ENCODE assay signal across 32 cellular contexts in genomic region chr11:86274999-86275398, GRCh38. TPM values are rescaled to one million over a fixed set of nuclear protein-coding genes. Genes with fewer than 3 reads are reported as not detected.
A peak's percentile ranks its signal among the peaks of the same experiment; 100 is the strongest.
DNase-seq lines count a peak whose midpoint lies in the region; ATAC-seq, FAIRE-seq and TF ChIP-seq lines count a peak whose summit lies in the region.
"Had no signal": no experiment of that assay in that cellular context is flagged by ENCODE, and none has a peak within 500 bp of the region (broad histone marks: within the 10 kb centered on the region; RNA-seq: fewer than 3 reads in every experiment).

No MANE protein-coding gene starts in this region.

- peaks cover 38% of the 10 kb centered on the region for H3K4me1 Mint-ChIP-seq in activated CD4-positive, alpha-beta T cell treated with anti-CD3 and anti-CD28 coated beads, Interleukin-2, amount 10 ng/mL, durations not matched to agents 24 days and 14 days
- H3K4me1 Mint-ChIP-seq in T-helper 17 cell (peaks cover 21% of the 10 kb centered on the region), progenitor cell of endocrine pancreas (ENCODE audit: low read depth) (peaks cover 3% of the 10 kb centered on the region)
- H3K4me1 Mint-ChIP-seq: nephron had no signal

- TF ChIP-seq POLR2A in GM12891 (IDR thresholded peaks at IDR 0.05; ENCODE audit: low read depth, low read length) = no peak

- H3K36me3 Mint-ChIP-seq in activated CD4-positive, alpha-beta T cell treated with anti-CD3 and anti-CD28 coated beads, Interleukin-2, amount 10 ng/mL, durations not matched to agents 24 days and 14 days (ENCODE audit: low read depth) = peaks cover 84% of the 10 kb centered on the region
- H3K36me3 Mint-ChIP-seq in T-helper 17 cell (ENCODE audit: low read depth) = peaks cover 17% of the 10 kb centered on the region
- H3K36me3 Mint-ChIP-seq in progenitor cell of endocrine pancreas (ENCODE audit: insufficient read depth) = peaks cover 38% of the 10 kb centered on the region

- no peaks in the 10 kb centered on the region for H3K27me3 Mint-ChIP-seq in activated CD4-positive, alpha-beta T cell treated with anti-CD3 and anti-CD28 coated beads, Interleukin-2, amount 10 ng/mL, durations not matched to agents 24 days and 14 days
- no peaks in the 10 kb centered on the region for H3K27me3 Mint-ChIP-seq in T-helper 17 cell
- H3K27me3 Mint-ChIP-seq in progenitor cell of endocrine pancreas = no peaks in the 10 kb centered on the region

- no peak overlapping the region for H3K27ac ChIP-seq in ascending aorta
- H3K27ac ChIP-seq: coronary artery, epithelial cell of prostate, RWPE1, SJSA1, upper lobe of right lung had no signal

- no peak for ATAC-seq in T-helper 17 cell

- DNase-seq in activated CD4-positive, alpha-beta T cell treated with anti-CD3 and anti-CD28 coated beads, Interleukin-2, amount 10 ng/mL, durations not matched to agents 24 days and 14 days = no peak
- no peak for DNase-seq in activated CD4-positive, alpha-beta T cell treated with anti-CD3 and anti-CD28 coated beads, Interleukin-2, amount 50 U/mL, for 48 hours
- DNase-seq in DMS53 (lab: John Stamatoyannopoulos, UW) (peak; percentile 71), T-helper 17 cell (no peak), progenitor cell of endocrine pancreas (ENCODE audit: low spot score, unreplicated experiment) (no peak), amniotic stem cell (lab: John Stamatoyannopoulos, UW) (no peak), ascending aorta (ENCODE audit: low spot score in 2 of 2) (no peak), GM12891 (ENCODE audit: insufficient read length, low spot score) (no peak)
- DNase-seq: activated CD4-positive, alpha-beta T cell treated with anti-CD3 and anti-CD28 coated beads, Interleukin-2, amount 50 U/mL, for 1 hour; activated naive CD4-positive, alpha-beta T cell treated with anti-CD3 and anti-CD28 coated beads, Interleukin-2, amount 50 U/mL, for 16 hours; effector CD8-positive, alpha-beta T cell; EL; hypothalamus; MG63; NCI-H1417; NCI-H2107; stimulated activated CD4-positive, alpha-beta T cell treated with anti-CD3 and anti-CD28 coated beads, Interleukin-4, amount 100 ng/mL, for 24 hours; substantia nigra; T1000; upper lobe of right lung had no signal

- no peak for FAIRE-seq in GM12891 (lab: Jason Lieb, UNC)
- FAIRE-seq: A204.1, D721Med, GM12878, HTR-8/SVneo had no signal

- no peaks in the 10 kb centered on the region for H3K4me1 ChIP-seq in ascending aorta

- H3K9me3 ChIP-seq in T-helper 17 cell (ENCODE audit: control insufficient read depth, low read length, poor library complexity, severe bottlenecking) (no peaks in the 10 kb centered on the region), ascending aorta (no peaks in the 10 kb centered on the region)
- H3K9me3 ChIP-seq: MG63, SJSA1, upper lobe of right lung had no signal

- H3K4me3 Mint-ChIP-seq in activated CD4-positive, alpha-beta T cell treated with anti-CD3 and anti-CD28 coated beads, Interleukin-2, amount 10 ng/mL, durations not matched to agents 24 days and 14 days = no peak overlapping the region
- H3K4me3 Mint-ChIP-seq in T-helper 17 cell = no peak overlapping the region
- no peak overlapping the region for H3K4me3 Mint-ChIP-seq in progenitor cell of endocrine pancreas (ENCODE audit: low read depth)
- H3K4me3 Mint-ChIP-seq: nephron had no signal

- TF ChIP-seq CTCF in progenitor cell of endocrine pancreas (IDR thresholded peaks at IDR 0.05; ENCODE audit: unreplicated experiment) = no peak
- no peak for TF ChIP-seq CTCF in ascending aorta (IDR thresholded peaks at IDR 0.05)

- H3K9me3 Mint-ChIP-seq in activated CD4-positive, alpha-beta T cell treated with anti-CD3 and anti-CD28 coated beads, Interleukin-2, amount 10 ng/mL, durations not matched to agents 24 days and 14 days = peaks cover 3% of the 10 kb centered on the region
- peaks cover 2% of the 10 kb centered on the region for H3K9me3 Mint-ChIP-seq in progenitor cell of endocrine pancreas (ENCODE audit: low read depth)
- H3K9me3 Mint-ChIP-seq: activated T-helper 2 cell treated with anti-CD3 and anti-CD28 coated beads, Interferon-gamma antibody, Interleukin-2, Interleukin-4, amounts not matched to agents 10 μg/mL and 5 μg/mL and 100 μg/mL, durations not matched to agents 14 hours and 24 hours and 36 hours; nephron had no signal

- intact Hi-C loops in activated CD4-positive, alpha-beta T cell treated with anti-CD3 and anti-CD28 coated beads, Interleukin-2, amount 10 ng/mL, durations not matched to agents 24 days and 14 days (cut with micrococcal nuclease) = no loop called here
- intact Hi-C loops in ascending aorta (cut with DNase I) = no loop called here

- peak overlapping the region; percentile 62 for H3K27ac Mint-ChIP-seq in activated CD4-positive, alpha-beta T cell treated with anti-CD3 and anti-CD28 coated beads, Interleukin-2, amount 10 ng/mL, durations not matched to agents 24 days and 14 days
- H3K27ac Mint-ChIP-seq in T-helper 17 cell (peak overlapping the region; percentile 51), progenitor cell of endocrine pancreas (peak overlapping the region; percentile 54)
- H3K27ac Mint-ChIP-seq: nephron had no signal

- H3K27me3 ChIP-seq in ascending aorta = no peaks in the 10 kb centered on the region
- H3K27me3 ChIP-seq: MG63, SJSA1, upper lobe of right lung had no signal

- H3K4me3 ChIP-seq in ascending aorta = no peak overlapping the region
- H3K4me3 ChIP-seq: coronary artery, GM12878, K562, lung, MG63, SJSA1, upper lobe of right lung had no signal

- peaks cover 16 to 36% of the 10 kb centered on the region in 2 donors for H3K36me3 ChIP-seq in ascending aorta

TF ChIP-seq in GM12891, 5 proteins besides CTCF, POLR2A, EP300 and RAD21:
- no peak for TF ChIP-seq SPI1 (IDR thresholded peaks at IDR 0.05; ENCODE audit: low read depth, low read length)
- TF ChIP-seq TAF1 (IDR thresholded peaks at IDR 0.05; ENCODE audit: low read depth, low read length) = no peak

RNA-seq across cellular contexts. Expression of gene HIKESHI, which starts 27.0 kb away (rescaled TPM):
- total RNA-seq in activated CD4-positive, alpha-beta T cell treated with anti-CD3 and anti-CD28 coated beads, Interleukin-2, amount 10 ng/mL, durations not matched to agents 24 days and 14 days = 54.0 and 62.4 TPM in 2 replicates
- total RNA-seq in T-helper 17 cell (10 to 100 TPM; 17.7 to 23.9 TPM), progenitor cell of endocrine pancreas (50.8 and 53.6 TPM in 2 replicates), ascending aorta (28.9 TPM)
- 62.1 TPM for polyA plus RNA-seq in GM12891 (2012; ENCODE audit: low read depth, missing spikeins)

RNA-seq across cellular contexts. Expression of gene EED, which starts 30.4 kb away (rescaled TPM):
- total RNA-seq in activated CD4-positive, alpha-beta T cell treated with anti-CD3 and anti-CD28 coated beads, Interleukin-2, amount 10 ng/mL, durations not matched to agents 24 days and 14 days = 269 TPM in 2 replicates
- total RNA-seq in T-helper 17 cell (10 to 100 TPM; 48.7 to 50.7 TPM), progenitor cell of endocrine pancreas (33.5 and 34.6 TPM in 2 replicates), ascending aorta (16.1 TPM)
- 46.1 TPM for polyA plus RNA-seq in GM12891 (2012; ENCODE audit: low read depth, missing spikeins)
